Comparison of ENCODE assay signal across 3 cellular contexts in the genomic region with DNA sequence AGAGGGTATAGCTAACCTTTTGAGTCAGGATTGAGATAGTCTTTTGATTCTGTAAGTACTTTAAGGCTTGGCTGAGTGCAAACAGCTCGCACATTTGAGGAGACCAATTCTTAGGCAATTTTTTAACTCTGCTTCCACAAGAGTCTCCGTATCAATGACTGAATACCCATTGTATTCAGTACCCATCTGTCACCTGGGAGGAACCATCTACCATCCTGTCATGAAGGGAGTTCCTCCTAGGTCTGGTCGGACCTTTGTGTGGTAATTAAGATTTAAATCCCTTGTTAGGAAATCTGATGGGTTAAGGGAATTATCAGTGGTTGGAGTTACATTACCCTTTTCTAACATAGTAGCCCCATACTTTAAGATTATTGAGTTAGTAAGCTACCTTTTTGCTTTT. TPM values are rescaled to one million over a fixed set of nuclear protein-coding genes. Genes with fewer than 3 reads are reported as not detected.
"Had no signal": no experiment of that assay in that cellular context is flagged by ENCODE, and none has a peak within 500 bp of the region (broad histone marks: within the 10 kb centered on the region; RNA-seq: fewer than 3 reads in every experiment).

No MANE protein-coding gene starts in this region.

RNA-seq across cellular contexts. Expression of a gene that starts 30.3 kb away (rescaled TPM):
- total RNA-seq: M059J, MCF 10A, NCI-H460 had no signal
